Comparison of ENCODE assay signal across 9 cellular contexts in the genomic region with DNA sequence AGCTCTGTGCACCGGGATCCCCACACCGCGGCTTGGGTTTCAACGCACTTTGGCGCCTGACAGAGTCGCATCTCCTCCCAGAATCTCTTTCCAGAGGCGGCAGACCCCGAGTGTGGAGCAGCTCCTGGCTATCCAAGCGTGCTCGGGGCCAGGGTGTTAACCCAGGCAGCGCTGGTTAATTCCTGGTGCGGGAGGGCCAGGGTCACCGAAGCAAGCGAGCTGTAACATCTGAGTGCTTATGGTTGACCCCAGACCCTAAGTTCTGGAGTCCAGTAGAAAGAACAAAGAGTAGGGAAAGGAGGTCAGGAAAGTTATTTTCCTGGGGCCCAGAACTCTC. TPM values are rescaled to one million over a fixed set of nuclear protein-coding genes. Genes with fewer than 3 reads are reported as not detected.
DNase-seq lines count a peak whose midpoint lies in the region; ATAC-seq, FAIRE-seq and TF ChIP-seq lines count a peak whose summit lies in the region.
"Had no signal": no experiment of that assay in that cellular context is flagged by ENCODE, and none has a peak within 500 bp of the region (broad histone marks: within the 10 kb centered on the region; RNA-seq: fewer than 3 reads in every experiment).

No MANE protein-coding gene starts in this region.

- no peak for TF ChIP-seq CTCF in WI38 (IDR thresholded peaks at IDR 0.05; ENCODE audit: low read depth, low read length)
- no peak for TF ChIP-seq CTCF in gastrocnemius medialis (IDR thresholded peaks at IDR 0.05 in 4 of 5, conservative IDR thresholded peaks at IDR 0.05 in 1 of 5)

- FAIRE-seq in urothelium cell line (lab: Jason Lieb, UNC) = no peak

- peaks cover 17% of the 10 kb centered on the region for H3K4me1 ChIP-seq in ES-I3 (ENCODE audit: insufficient read depth, low read length)
- peaks cover 31% of the 10 kb centered on the region for H3K4me1 ChIP-seq in iPS-18a (ENCODE audit: control insufficient read depth, low read depth, low read length)
- peaks cover 20 to 39% of the 10 kb centered on the region in 2 donors for H3K4me1 ChIP-seq in gastrocnemius medialis

- DNase-seq in gastrocnemius medialis (no peak), urothelium cell line (ENCODE audit: low spot score) (no peak), SIG-M5 treated with dmso at 0.1 percent for 504 hours (lab: John Stamatoyannopoulos, UW; ENCODE audit: unreplicated experiment) (no peak), OCI-M1 (lab: John Stamatoyannopoulos, UW) (no peak)

- H3K9ac ChIP-seq in ES-I3 (ENCODE audit: low read depth, low read length) (peak overlapping the region; percentile 67), iPS-18a (ENCODE audit: low read length) (peak overlapping the region; percentile 22)

- H3K27me3 ChIP-seq in iPS-18a (ENCODE audit: control insufficient read depth, insufficient read depth, low read length) (peaks cover 99% of the 10 kb centered on the region), gastrocnemius medialis (peaks cover 0 to 36% (median 35%) of the 10 kb centered on the region in 3 donors)

- no peak overlapping the region for H3K27ac ChIP-seq in iPS-18a (ENCODE audit: low read length)
- peak overlapping the region; percentile 54 to 74 (median 64) for H3K27ac ChIP-seq in gastrocnemius medialis

- H3K4me3 ChIP-seq in WI38 (ENCODE audit: low read depth, low read length) (peak overlapping the region; percentile 98), iPS-18a (ENCODE audit: low read length) (peak overlapping the region; percentile 62), gastrocnemius medialis (peak overlapping the region; percentile 71 to 88 (median 74))

- in situ Hi-C loops in gastrocnemius medialis (cut with MboI; ENCODE audit: low sequenced_read_pairs in 4 of 4) = loop anchor here (10.0 to 25.0 kb wide), 5 partner anchors 372 to 972 kb away; no protein-coding TSS in a partner anchor

- H3K36me3 ChIP-seq in ES-I3 (ENCODE audit: insufficient read depth, low read length) = no peaks in the 10 kb centered on the region
- no peaks in the 10 kb centered on the region for H3K36me3 ChIP-seq in iPS-18a (ENCODE audit: control insufficient read depth, low read depth, low read length)
- no peaks in the 10 kb centered on the region for H3K36me3 ChIP-seq in gastrocnemius medialis

- H3K9me3 ChIP-seq in ES-I3 (ENCODE audit: control insufficient read depth, insufficient read depth, low read length) (no peaks in the 10 kb centered on the region; the same call in 1 of the 2 replicates), iPS-18a (ENCODE audit: control insufficient read depth, low read depth, low read length) (no peaks in the 10 kb centered on the region), gastrocnemius medialis (no peaks in the 10 kb centered on the region)

- ATAC-seq in gastrocnemius medialis (no peak), GM19324 (IDR thresholded peaks at IDR 0.05; ENCODE audit: low FRiP score, unreplicated experiment) (no peak)

- intact Hi-C loops in gastrocnemius medialis (cut with DNase I; ENCODE audit: low total_unique reads) = no loop called here

- no peak for TF ChIP-seq POLR2A in gastrocnemius medialis (IDR thresholded peaks at IDR 0.05)

RNA-seq across cellular contexts. Expression of gene OSR1, which starts 0.6 kb away (rescaled TPM):
- total RNA-seq in gastrocnemius medialis = 1 to 10 TPM in 3 of 4 donors, under 1 TPM in 1; 0.80 to 4.3 (median 3.3) TPM
- total RNA-seq: activated naive CD4-positive, alpha-beta T cell treated with anti-CD3 and anti-CD28 coated beads, Interleukin-2, amount 50 U/mL, for 72 hours had no signal
